ENCODE assay signal across 26 cellular contexts in the genomic region with DNA sequence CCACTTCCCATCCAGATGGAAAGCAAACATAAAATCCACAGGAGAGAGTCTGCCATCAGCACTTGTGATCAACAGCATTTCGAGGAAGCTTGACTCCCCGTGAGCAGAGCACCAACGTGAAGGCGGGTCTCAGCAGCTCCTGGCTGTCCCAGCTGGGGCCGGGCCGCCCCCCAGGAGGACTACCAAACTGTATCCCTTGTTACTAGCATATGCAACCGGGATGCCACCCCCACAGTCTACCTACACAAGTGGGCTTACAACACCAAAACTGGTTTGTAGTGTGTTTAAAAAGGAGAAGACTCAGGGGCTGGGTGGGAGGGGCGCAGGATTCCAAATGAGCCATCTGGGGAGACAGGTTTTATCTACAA.
"Had no signal": no experiment of that assay in that cellular context is flagged by ENCODE, and none has a peak within 500 bp of the region (broad histone marks: within the 10 kb centered on the region; RNA-seq: fewer than 3 reads in every experiment).

No MANE protein-coding gene starts in this region.

- H3K27me3 Mint-ChIP-seq: activated T-cell treated with anti-CD3 and anti-CD28 coated beads, Interleukin-2, amount 50 U/mL, for 24 hours; activated T-helper 17 cell treated with anti-CD3 and anti-CD28 coated beads, Interleukin-2, amount 50 U/mL, for 72 hours; naive thymus-derived CD8-positive, alpha-beta T cell; stimulated activated naive B cell treated with anti-CD40 and anti-IgM and Interleukin-4, amounts not matched to agents 10 μg/mL and 1 μg/mL and 100 μg/mL, for 72 hours had no signal

- H3K4me2 ChIP-seq: hepatocyte had no signal

- H3K4me3 ChIP-seq: adrenal gland, ascending aorta, hepatocyte, left lung, vagina had no signal

- H3K4me1 ChIP-seq: parathyroid adenoma had no signal

- H3K9ac ChIP-seq: parathyroid adenoma had no signal

- H3K4me3 Mint-ChIP-seq: activated T-cell treated with anti-CD3 and anti-CD28 coated beads, Interleukin-2, amount 50 U/mL, for 24 hours; activated T-helper 17 cell treated with anti-CD3 and anti-CD28 coated beads, Interleukin-2, amount 50 U/mL, for 72 hours; immature natural killer cell; mesothelial cell of epicardium; naive thymus-derived CD8-positive, alpha-beta T cell; stimulated activated naive B cell treated with anti-CD40 and anti-IgM and Interleukin-4, amounts not matched to agents 10 μg/mL and 1 μg/mL and 100 μg/mL, for 72 hours had no signal

- DNase-seq: activated CD8-positive, alpha-beta memory T cell treated with anti-CD3 and anti-CD28 coated beads for 24 hours; activated CD8-positive, alpha-beta memory T cell treated with anti-CD3 and anti-CD28 coated beads, Interleukin-2, amount 50 U/mL, for 4 hours; activated T-cell treated with anti-CD3 and anti-CD28 coated beads, Interleukin-2, amount 50 U/mL, for 24 hours; central memory CD4-positive, alpha-beta T cell; dermis blood vessel endothelial cell; effector CD8-positive, alpha-beta T cell; foreskin melanocyte; glutamatergic neuron; immature natural killer cell; kidney glomerular epithelial cell; left lung; naive thymus-derived CD8-positive, alpha-beta T cell; nucleus accumbens; stimulated activated CD4-positive, alpha-beta T cell treated with anti-CD3 and anti-CD28 coated beads, Interleukin-2, amount 100 ng/mL, for 24 hours; stimulated activated naive B cell treated with anti-CD40 and anti-IgM and Interleukin-4, amounts not matched to agents 10 μg/mL and 1 μg/mL and 100 μg/mL, for 72 hours; trophoblast cell had no signal

- H3K9me3 ChIP-seq: adrenal gland, ascending aorta, left lung, vagina had no signal

- H3K79me2 ChIP-seq: hepatocyte had no signal

- H3K27ac ChIP-seq: ascending aorta, hepatocyte, left lung, parathyroid adenoma, vagina had no signal

- H3K9me3 Mint-ChIP-seq: activated naive CD4-positive, alpha-beta T cell treated with anti-CD3 and anti-CD28 coated beads, Interleukin-2, amount 50 U/mL, for 72 hours; activated T-helper 17 cell treated with anti-CD3 and anti-CD28 coated beads, Interleukin-2, amount 50 U/mL, for 72 hours; immature natural killer cell; mesothelial cell of epicardium; stimulated activated naive B cell treated with anti-CD40 and anti-IgM and Interleukin-4, amounts not matched to agents 10 μg/mL and 1 μg/mL and 100 μg/mL, for 72 hours had no signal

- H2AFZ ChIP-seq: hepatocyte, parathyroid adenoma had no signal

- H3K27ac Mint-ChIP-seq: activated T-cell treated with anti-CD3 and anti-CD28 coated beads, Interleukin-2, amount 50 U/mL, for 24 hours; activated T-helper 17 cell treated with anti-CD3 and anti-CD28 coated beads, Interleukin-2, amount 50 U/mL, for 72 hours; immature natural killer cell; mesothelial cell of epicardium; stimulated activated naive B cell treated with anti-CD40 and anti-IgM and Interleukin-4, amounts not matched to agents 10 μg/mL and 1 μg/mL and 100 μg/mL, for 72 hours had no signal

- H3K4me1 Mint-ChIP-seq: activated T-helper 17 cell treated with anti-CD3 and anti-CD28 coated beads, Interleukin-2, amount 50 U/mL, for 72 hours had no signal

- H3K36me3 Mint-ChIP-seq: immature natural killer cell; mesothelial cell of epicardium; naive thymus-derived CD8-positive, alpha-beta T cell had no signal

- H3K36me3 ChIP-seq: adrenal gland, ascending aorta, left lung, vagina had no signal

- H3K27me3 ChIP-seq: adrenal gland, ascending aorta, hepatocyte, left lung, vagina had no signal

- ATAC-seq: activated naive CD4-positive, alpha-beta T cell treated with anti-CD3 and anti-CD28 coated beads, Interleukin-2, amount 50 U/mL, for 72 hours; activated T-helper 17 cell treated with anti-CD3 and anti-CD28 coated beads, Interleukin-2, amount 50 U/mL, for 72 hours; esophagus mucosa; left lung; naive thymus-derived CD8-positive, alpha-beta T cell; sciatic nerve; stimulated activated naive B cell treated with anti-CD40 and anti-IgM and Interleukin-4, amounts not matched to agents 10 μg/mL and 1 μg/mL and 100 μg/mL, for 72 hours had no signal
